In the genomic region with DNA sequence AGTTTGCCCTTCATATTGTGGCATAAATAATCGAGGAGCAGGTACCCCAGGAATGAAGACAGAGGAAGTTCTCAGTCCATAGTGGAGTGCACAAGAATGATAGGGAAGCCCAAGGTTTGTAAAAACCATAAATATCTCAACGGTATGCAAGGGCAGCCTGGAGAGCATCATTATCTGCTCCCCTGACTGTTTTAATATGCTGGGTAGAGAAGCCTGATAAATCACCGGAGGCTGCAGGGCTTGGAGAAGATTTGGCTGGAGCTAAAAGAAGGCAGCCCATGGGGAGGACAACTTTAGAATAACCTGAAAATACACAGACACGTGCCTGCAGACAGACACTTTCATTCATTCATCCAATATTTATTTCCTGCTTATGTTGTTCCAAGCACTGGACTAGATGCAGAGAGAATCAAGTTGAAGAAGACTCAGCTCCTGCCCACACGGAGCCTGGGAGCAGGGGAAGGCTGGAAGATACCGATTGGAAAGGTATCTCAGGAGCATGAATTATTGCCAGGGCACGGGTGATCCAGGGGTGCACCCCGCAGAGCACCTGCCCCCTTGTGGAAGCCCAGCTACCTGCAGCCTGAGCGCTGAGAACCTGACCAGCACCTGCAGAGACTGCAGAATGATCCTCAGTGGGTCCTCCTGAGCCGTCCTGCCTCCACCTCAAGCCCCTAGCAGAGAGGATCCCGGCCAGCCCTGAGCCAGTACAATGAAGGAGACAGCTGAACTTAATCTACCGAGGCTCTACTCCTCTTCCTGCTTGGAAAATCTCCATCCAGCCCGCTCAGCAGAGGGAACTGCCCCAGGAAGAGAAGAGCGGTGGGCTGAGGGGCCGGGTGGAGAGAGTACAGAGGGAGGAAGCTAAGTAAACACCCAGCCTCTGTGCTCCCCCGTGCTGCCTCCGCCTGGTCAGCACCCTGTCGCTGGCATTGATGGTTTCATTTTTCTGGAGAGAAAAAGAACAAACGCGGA, we compare ENCODE assay signal across 8 cellular contexts.
DNase-seq lines count a peak whose midpoint lies in the region; ATAC-seq and TF ChIP-seq lines count a peak whose summit lies in the region.

No MANE protein-coding gene starts in this region.

- no peaks in the 10 kb centered on the region for H3K36me3 ChIP-seq in Panc1 (ENCODE audit: control insufficient read depth, insufficient read depth, low read length)
- H3K36me3 ChIP-seq in heart right ventricle = no peaks in the 10 kb centered on the region

- no TSS peak for BruUV-seq in Panc1 (replicated peaks; lab: Mats Ljungman, UMichigan)

- H3K4me3 ChIP-seq in GM12864 (ENCODE audit: low read depth, low read length) (no peak overlapping the region), Panc1 (ENCODE audit: low read depth in 2 of 2, low read length in 2 of 2) (no peak overlapping the region), heart right ventricle (peak overlapping the region in 4 of 10 donors; percentile 11 to 27 (median 24))

- POLR2A ChIA-PET in Panc1 (lab: Charles Lee) = no interaction called here

- intact Hi-C loops in Panc1 (cut with micrococcal nuclease; ENCODE audit: unreplicated experiment) = no loop called here
- intact Hi-C loops in heart right ventricle (cut with DNase I) = no loop called here

- WGBS in heart right ventricle, 2 donors = 20 to 21% methylated on average over 20 of the region's 20 CpGs

- H3K27me3 ChIP-seq in Panc1 (ENCODE audit: control insufficient read depth, insufficient read depth, low read length) (peaks cover 5% of the 10 kb centered on the region; the same call in 1 of the 2 replicates), heart right ventricle (peaks cover 0 to 55% (median 20%) of the 10 kb centered on the region in 7 donors)

- CTCF ChIA-PET in Panc1 (lab: Charles Lee) = interaction anchor here (0.6 to 0.9 kb wide), 2 partner anchors 9 to 20 kb away, joined by 3 read pairs; no protein-coding TSS in a partner anchor

- H3K27ac ChIP-seq in Panc1 (ENCODE audit: low read length) (no peak overlapping the region), heart right ventricle (no peak overlapping the region)

- in situ Hi-C loops in Panc1 (cut with HindIII; ENCODE audit: low pct_unique_long_range_greater_than_20kb, low sequenced_read_pairs) = no loop called here

- peak; percentile 94 for TF ChIP-seq CTCF in GM12864 (IDR thresholded peaks at IDR 0.05; ENCODE audit: low read depth, low read length, missing control alignments)
- peak; percentile 90 for TF ChIP-seq CTCF in Panc1 (IDR thresholded peaks at IDR 0.05)
- TF ChIP-seq CTCF in heart right ventricle (IDR thresholded peaks at IDR 0.05) = peak; percentile 21 to 72 (median 64)

- H3K4me1 ChIP-seq in Panc1 (ENCODE audit: control insufficient read depth, insufficient read depth, low read length) (no peaks in the 10 kb centered on the region), heart right ventricle (peaks cover 0 to 11% (median 3%) of the 10 kb centered on the region in 9 donors)

- no peaks in the 10 kb centered on the region for H3K9me3 ChIP-seq in Panc1 (ENCODE audit: control insufficient read depth, insufficient read depth, low read depth, low read length)
- H3K9me3 ChIP-seq in heart right ventricle = no peaks in the 10 kb centered on the region

- ATAC-seq in HG03139 (IDR thresholded peaks at IDR 0.05; ENCODE audit: unreplicated experiment) (peak; percentile 68), Panc1 (peak; percentile 97), heart right ventricle (peak in 6 of 8 donors; percentile 27 to 70 (median 52)), GM19463 (IDR thresholded peaks at IDR 0.05; ENCODE audit: unreplicated experiment) (no peak), HG02938 (IDR thresholded peaks at IDR 0.05; ENCODE audit: unreplicated experiment) (no peak)

- DNase-seq in GM12864 (ENCODE audit: low read depth) = no peak
- DNase-seq in Panc1 (ENCODE audit: low read depth, low spot score) = peak; percentile 25
- DNase-seq in activated T-helper 9 cell treated with anti-CD3 and anti-CD28 coated beads, Interleukin-2, amount 50 U/mL, for 16 hours (ENCODE audit: low read depth) = peak; percentile 14
- DNase-seq in heart right ventricle = peak; percentile 29 to 33
- peak; percentile 36 to 67 (median 46) for DNase-seq in stimulated activated CD4-positive, alpha-beta T cell treated with anti-CD3 and anti-CD28 coated beads, Interleukin-12 subunit alpha, Interleukin-12 subunit beta, amount 100 ng/mL, for 48 hours (ENCODE audit: low read depth in 2 of 3, low spot score in 1 of 3)

Comparison
In these comparisons a context has a peak if more than half of its experiments do, and no peak if none do; other contexts are left out.
1. ATAC-seq: peak in HG03139 (single experiment), Panc1 (single experiment) and heart right ventricle (6 of 8); none in GM19463 (single experiment) and HG02938 (single experiment).
2. Peak in every context shown above with its lines, with median percentiles within 50 percentile points of each other: CTCF ChIP-seq.